ENCODE assay signal across 20 cellular contexts in the genomic region with DNA sequence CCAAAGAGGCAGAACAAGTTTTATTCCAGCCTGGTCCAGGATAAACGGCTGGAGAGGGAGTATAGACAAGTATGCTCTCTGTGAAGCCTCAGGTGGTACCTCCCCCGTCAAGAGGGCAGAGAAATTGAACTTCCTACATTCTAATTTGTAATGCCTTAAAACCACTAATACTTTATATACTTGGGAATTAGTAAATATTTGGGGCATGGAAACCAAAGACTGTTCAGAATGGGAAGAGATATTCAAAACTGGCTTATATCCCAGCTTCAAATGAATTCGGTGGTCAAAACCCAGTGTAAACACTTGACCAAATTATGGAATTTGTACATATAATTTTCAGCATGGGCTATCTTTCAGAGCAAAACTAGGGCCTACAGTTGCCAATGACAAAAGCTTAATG.
"Had no signal": no experiment of that assay in that cellular context is flagged by ENCODE, and none has a peak within 500 bp of the region (broad histone marks: within the 10 kb centered on the region; RNA-seq: fewer than 3 reads in every experiment).

No MANE protein-coding gene starts in this region.

- DNase-seq: Kasumi-1, MV-4-11, NCI-H1048, NCI-H1105, NCI-H1417, NCI-H1436 treated with DMSO at 0.1 percent for 48 hours, NCI-H1694, NCI-H187 treated with DMSO at 0.1 percent for 48 hours, NCI-H2029 treated with DMSO at 0.1 percent for 48 hours, NCI-H2171 treated with DMSO at 0.1 percent for 48 hours, NCI-H345, NCI-H446 treated with DMSO at 0.1 percent for 48 hours, NCI-H510A treated with DMSO at 0.1 percent for 48 hours, NCI-H526, NCI-H82, Right ventricle myocardium superior, RPMI8226, SIG-M5 had no signal

- H3K4me3 ChIP-seq: SJSA1, SK-N-MC had no signal
